Comparison of ENCODE assay signal across 29 cellular contexts in the genomic region with DNA sequence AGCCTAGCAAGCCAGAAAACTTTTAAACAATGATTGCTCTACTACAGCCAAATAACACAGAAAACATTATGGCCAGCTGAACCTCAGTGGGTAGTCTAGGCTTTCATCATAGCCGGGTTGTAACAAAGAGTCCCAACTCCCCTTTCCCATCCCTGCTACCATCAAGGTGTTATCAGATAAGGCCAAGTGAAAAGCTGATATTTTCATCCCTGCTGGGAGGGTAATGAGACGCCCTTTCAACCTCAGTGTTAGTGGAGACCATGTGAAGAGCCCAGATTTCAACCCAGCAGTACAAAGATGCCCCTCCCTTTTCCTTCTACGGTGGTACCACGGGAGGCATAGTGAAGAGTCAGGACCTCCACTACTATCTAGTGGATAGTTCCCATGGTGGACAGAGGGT.
A peak's percentile ranks its signal among the peaks of the same experiment; 100 is the strongest.
DNase-seq lines count a peak whose midpoint lies in the region; ATAC-seq, FAIRE-seq and TF ChIP-seq lines count a peak whose summit lies in the region.
"Had no signal": no experiment of that assay in that cellular context is flagged by ENCODE, and none has a peak within 500 bp of the region (broad histone marks: within the 10 kb centered on the region; RNA-seq: fewer than 3 reads in every experiment).

No MANE protein-coding gene starts in this region.

- H3K79me1 ChIP-seq in H1 (ENCODE audit: low read depth, low read length) (no peaks in the 10 kb centered on the region), trophoblast cell (ENCODE audit: low read length) (peaks cover 6% of the 10 kb centered on the region)

- H4K91ac ChIP-seq in H1 (replicated peaks; ENCODE audit: insufficient read length, low read length) = no peak overlapping the region
- peak overlapping the region; percentile 20 for H4K91ac ChIP-seq in trophoblast cell (ENCODE audit: low read depth, low read length)

- H3K9me3 ChIP-seq in H1 (ENCODE audit: insufficient read depth in 2 of 2, low read depth in 1 of 2, low read length in 1 of 2) = no peaks in the 10 kb centered on the region
- H3K9me3 ChIP-seq in neural progenitor cell (ENCODE audit: low read depth) = no peaks in the 10 kb centered on the region
- H3K9me3 ChIP-seq in trophoblast cell (ENCODE audit: insufficient read depth, low read depth, low read length) = peaks cover 2% of the 10 kb centered on the region
- H3K9me3 ChIP-seq: BE2C, BLaER1 had no signal

- H3K4me1 Mint-ChIP-seq in neural progenitor cell (peaks cover 20% of the 10 kb centered on the region), WTC11 (peaks cover 20% of the 10 kb centered on the region)
- H3K4me1 Mint-ChIP-seq: CD14-positive monocyte; CD4-positive, alpha-beta memory T cell; CD4-positive, CD25-positive, alpha-beta regulatory T cell; CD8-positive, alpha-beta memory T cell had no signal

- H3K23me2 ChIP-seq in H1 (ENCODE audit: low read depth, low read length) = no peaks in the 10 kb centered on the region

- H4K5ac ChIP-seq in H1 (ENCODE audit: insufficient read length, low read depth, low read length) = no peak overlapping the region

- CTCF ChIA-PET in H1 (lab: Charles Lee; ENCODE audit: partially characterized antibody) (no interaction called here), WTC11 (lab: Charles Lee) (no interaction called here)

- DNase-seq in H1 (ENCODE audit: low read depth in 1 of 2, low spot score in 2 of 2) (no peak), iPS-NIHi7 (ENCODE audit: extremely low spot score) (peak; percentile 12), neural progenitor cell (ENCODE audit: low spot score) (no peak), trophoblast cell (no peak), WTC11 (ENCODE audit: low spot score) (no peak), RPMI8226 (no peak), kidney tubule cell (ENCODE audit: low spot score) (no peak)
- DNase-seq: 8988T; ACHN; BE2C; C1 segment of cervical spinal cord; CD4-positive, alpha-beta memory T cell; CD4-positive, CD25-positive, alpha-beta regulatory T cell; CD8-positive, alpha-beta memory T cell; COR-L47; DMS 273 treated with DMSO at 0.1 percent for 48 hours; DMS153; DMS53; DMS79; DND-41; EL; GDM1 had no signal

- no peak for FAIRE-seq in H1 (lab: Jason Lieb, UNC)
- FAIRE-seq: A204.1, GM12878, GM12892, GM19239 had no signal

- no peaks in the 10 kb centered on the region for H3K36me3 Mint-ChIP-seq in neural progenitor cell
- no peaks in the 10 kb centered on the region for H3K36me3 Mint-ChIP-seq in WTC11
- H3K36me3 Mint-ChIP-seq: CD14-positive monocyte; CD4-positive, alpha-beta memory T cell; CD4-positive, CD25-positive, alpha-beta regulatory T cell; CD8-positive, alpha-beta memory T cell had no signal

- no peak overlapping the region for H2BK12ac ChIP-seq in H1 (ENCODE audit: low read depth, low read length)
- peak overlapping the region; percentile 53 for H2BK12ac ChIP-seq in trophoblast cell (ENCODE audit: low read length)

- H4K8ac ChIP-seq in H1 (ENCODE audit: extremely low read depth, insufficient read depth, low read length) (no peak overlapping the region), trophoblast cell (ENCODE audit: low read depth, low read length) (no peak overlapping the region)

- no peak for TF ChIP-seq EP300 in H1 (IDR thresholded peaks at IDR 0.05; ENCODE audit: borderline replicate concordance in 1 of 2, low read depth in 2 of 2, low read length in 2 of 2)

- no peak overlapping the region for H2BK20ac ChIP-seq in H1 (ENCODE audit: low read length)

- no peaks in the 10 kb centered on the region for H4K20me1 ChIP-seq in H1 (replicated peaks in 1 of 2; ENCODE audit: control insufficient read depth in 1 of 2, insufficient read depth in 2 of 2, low read length in 2 of 2)
- H4K20me1 ChIP-seq in neural progenitor cell (ENCODE audit: low read depth) = no peaks in the 10 kb centered on the region
- H4K20me1 ChIP-seq: BLaER1 had no signal

- H3K56ac ChIP-seq in H1 (replicated peaks; ENCODE audit: insufficient read length, low read depth, low read length) = no peak overlapping the region

- H2AK5ac ChIP-seq in H1 (ENCODE audit: low read depth, low read length) (no peak overlapping the region), trophoblast cell (ENCODE audit: low read length) (no peak overlapping the region)

- H3K27me3 Mint-ChIP-seq in neural progenitor cell (ENCODE audit: insufficient read depth, low read depth) (no peaks in the 10 kb centered on the region), WTC11 (ENCODE audit: low read depth) (no peaks in the 10 kb centered on the region)
- H3K27me3 Mint-ChIP-seq: CD4-positive, alpha-beta memory T cell; CD4-positive, CD25-positive, alpha-beta regulatory T cell; CD8-positive, alpha-beta memory T cell had no signal

- H3K79me2 ChIP-seq in H1 (ENCODE audit: control insufficient read depth in 1 of 2, insufficient read depth in 2 of 2, low read length in 2 of 2) (no peaks in the 10 kb centered on the region), neural progenitor cell (ENCODE audit: low read depth) (no peaks in the 10 kb centered on the region), trophoblast cell (ENCODE audit: control insufficient read depth, insufficient read depth, low read length, poor library complexity) (no peaks in the 10 kb centered on the region)

- H3K18ac ChIP-seq in H1 (ENCODE audit: extremely low read depth, low read length) (no peak overlapping the region), trophoblast cell (ENCODE audit: low read length) (no peak overlapping the region)

- 96% methylated on average over 4 of the region's 4 CpGs; no CpG with 5 or more reads in 1 of the 2 experiments for WGBS in H1 (ENCODE audit: extremely low coverage in 1 of 2, insufficient coverage in 1 of 2, insufficient read length in 1 of 2, insufficient replicate concordance in 2 of 2, low coverage in 1 of 2, low lambda C conversion rate in 2 of 2, missing lambda C conversion rate in 1 of 2), 2 experiments
- WGBS in trophoblast cell (ENCODE audit: extremely low coverage, insufficient coverage, insufficient read length) = no CpG with 5 or more reads among the region's 4 CpGs

- no peak overlapping the region for H2BK15ac ChIP-seq in H1 (ENCODE audit: low read length)

- H3K36me3 ChIP-seq in H1 (ENCODE audit: control insufficient read depth in 2 of 4, insufficient read depth in 4 of 4, low read length in 3 of 4) (no peaks in the 10 kb centered on the region), neural progenitor cell (no peaks in the 10 kb centered on the region), trophoblast cell (ENCODE audit: control insufficient read depth in 1 of 2, insufficient read depth in 2 of 2, low read length in 2 of 2) (no peaks in the 10 kb centered on the region)
- H3K36me3 ChIP-seq: BE2C, BLaER1 had no signal

- H3K27me3 ChIP-seq in H1 (replicated peaks in 1 of 4; ENCODE audit: control insufficient read depth in 3 of 4, extremely low read depth in 1 of 4, insufficient read depth in 3 of 4, low read length in 3 of 4) (no peaks in the 10 kb centered on the region), neural progenitor cell (no peaks in the 10 kb centered on the region), trophoblast cell (ENCODE audit: insufficient read depth, low read length) (no peaks in the 10 kb centered on the region)
- H3K27me3 ChIP-seq: BE2C, BLaER1 had no signal

- H3K9me3 Mint-ChIP-seq in neural progenitor cell (peaks cover 2% of the 10 kb centered on the region), WTC11 (no peaks in the 10 kb centered on the region)

- H3K27ac ChIP-seq in H1 (ENCODE audit: low read depth, low read length) (no peak overlapping the region), neural progenitor cell (no peak overlapping the region), trophoblast cell (ENCODE audit: low read depth, low read length) (no peak overlapping the region)
- H3K27ac ChIP-seq: BLaER1 had no signal

- ATAC-seq in WTC11 (no peak), HG02798 (IDR thresholded peaks at IDR 0.05; ENCODE audit: poor library complexity, unreplicated experiment) (no peak)
- ATAC-seq: GM12878 had no signal

- H3K23ac ChIP-seq in H1 (ENCODE audit: insufficient read length) (no peak overlapping the region), trophoblast cell (ENCODE audit: low read length) (no peak overlapping the region)

- POLR2A ChIA-PET in H1 (lab: Charles Lee; ENCODE audit: partially characterized antibody) (no interaction called here), WTC11 (lab: Charles Lee) (no interaction called here)

- H4K12ac ChIP-seq in trophoblast cell (ENCODE audit: low read depth, low read length) = no peak overlapping the region

- H3K4me3 ChIP-seq in H1 (ENCODE audit: extremely low read depth in 1 of 4, insufficient read depth in 2 of 4, low read depth in 3 of 4, low read length in 4 of 4) (no peak overlapping the region), neural progenitor cell (no peak overlapping the region), trophoblast cell (ENCODE audit: low read depth, low read length) (no peak overlapping the region)
- H3K4me3 ChIP-seq: BLaER1, GM12878 had no signal

- H3K27ac Mint-ChIP-seq in neural progenitor cell (peak overlapping the region; percentile 37), WTC11 (no peak overlapping the region)
- H3K27ac Mint-ChIP-seq: CD14-positive monocyte; CD4-positive, alpha-beta memory T cell; CD4-positive, CD25-positive, alpha-beta regulatory T cell; CD8-positive, alpha-beta memory T cell had no signal

- TF ChIP-seq CTCF in H1 (IDR thresholded peaks at IDR 0.05; ENCODE audit: control extremely low read depth in 1 of 3, insufficient read depth in 1 of 3, low read depth in 1 of 3, low read length in 3 of 3) (no peak), neural progenitor cell (IDR thresholded peaks at IDR 0.05) (no peak), WTC11 (IDR thresholded peaks at IDR 0.05) (no peak)

- H3K4me1 ChIP-seq in H1 (replicated peaks in 1 of 4; ENCODE audit: control insufficient read depth in 3 of 4, insufficient read depth in 4 of 4, low read length in 3 of 4) = peaks cover 0 to 2% (median under 1%) of the 10 kb centered on the region in 4 experiments; a peak in 1 of 7 replicates
- H3K4me1 ChIP-seq in neural progenitor cell = peaks cover 23% of the 10 kb centered on the region
- H3K4me1 ChIP-seq in trophoblast cell (ENCODE audit: control insufficient read depth in 1 of 2, insufficient read depth in 2 of 2, low read length in 2 of 2) = peaks cover 0 to 22% of the 10 kb centered on the region in 2 experiments
- H3K4me1 ChIP-seq: BE2C, BLaER1 had no signal

- TF ChIP-seq RAD21 in H1 (IDR thresholded peaks at IDR 0.05 in 1 of 2, conservative IDR thresholded peaks at IDR 0.05 in 1 of 2; ENCODE audit: low read depth in 2 of 2, low read length in 2 of 2) = no peak

- no peak overlapping the region for H3K9ac ChIP-seq in H1 (replicated peaks in 1 of 4; ENCODE audit: extremely low read depth in 1 of 4, low read depth in 3 of 4, low read length in 3 of 4)
- H3K9ac ChIP-seq in neural progenitor cell = no peak overlapping the region
- no peak overlapping the region for H3K9ac ChIP-seq in trophoblast cell (ENCODE audit: low read length)
- H3K9ac ChIP-seq: BLaER1 had no signal

- no peak overlapping the region for H2BK120ac ChIP-seq in H1 (replicated peaks; ENCODE audit: low read depth, low read length)
- peak overlapping the region; percentile 3 for H2BK120ac ChIP-seq in trophoblast cell (ENCODE audit: insufficient read depth, low read length, poor library complexity)

- H3K4me2 ChIP-seq in H1 (ENCODE audit: insufficient read depth in 1 of 2, low read depth in 2 of 2, low read length in 2 of 2) = no peak overlapping the region
- no peak overlapping the region for H3K4me2 ChIP-seq in neural progenitor cell
- H3K4me2 ChIP-seq in trophoblast cell (ENCODE audit: low read length) = no peak overlapping the region
- H3K4me2 ChIP-seq: BLaER1 had no signal

- H3F3A ChIP-seq in neural progenitor cell (ENCODE audit: low read depth) = peaks cover 9% of the 10 kb centered on the region

- peak overlapping the region; percentile 46; the same call in 1 of the 2 replicates for H2AFZ ChIP-seq in H1 (ENCODE audit: low read length)
- no peak overlapping the region for H2AFZ ChIP-seq in neural progenitor cell (replicated peaks)
- no peak overlapping the region for H2AFZ ChIP-seq in trophoblast cell (ENCODE audit: insufficient read depth, low read length, poor library complexity)

- no peak for TF ChIP-seq POLR2A in H1 (IDR thresholded peaks at IDR 0.05; ENCODE audit: control extremely low read depth in 1 of 2, low read depth in 2 of 2, low read length in 2 of 2)

- H3K14ac ChIP-seq in H1 (ENCODE audit: insufficient read length) = no peak overlapping the region
- no peak overlapping the region for H3K14ac ChIP-seq in trophoblast cell (ENCODE audit: low read length)

- no peak overlapping the region for H2BK5ac ChIP-seq in H1 (ENCODE audit: low read depth, low read length)
- H2BK5ac ChIP-seq in trophoblast cell (ENCODE audit: low read depth, low read length, poor library complexity) = no peak overlapping the region

- H3K4ac ChIP-seq in H1 (replicated peaks; ENCODE audit: insufficient read length, low read depth, low read length) (no peak overlapping the region), trophoblast cell (ENCODE audit: low read depth, low read length) (no peak overlapping the region)

- H3K4me3 Mint-ChIP-seq in neural progenitor cell = no peak overlapping the region
- no peak overlapping the region for H3K4me3 Mint-ChIP-seq in WTC11
- H3K4me3 Mint-ChIP-seq: CD14-positive monocyte; CD4-positive, alpha-beta memory T cell; CD4-positive, CD25-positive, alpha-beta regulatory T cell; CD8-positive, alpha-beta memory T cell had no signal
